ENCODE assay signal across 24 cellular contexts in genomic region chr4:24810016-24810415, GRCh38. TPM values are rescaled to one million over a fixed set of nuclear protein-coding genes. Genes with fewer than 3 reads are reported as not detected.
DNase-seq lines count a peak whose midpoint lies in the region; ATAC-seq, FAIRE-seq and TF ChIP-seq lines count a peak whose summit lies in the region.
"Had no signal": no experiment of that assay in that cellular context is flagged by ENCODE, and none has a peak within 500 bp of the region (broad histone marks: within the 10 kb centered on the region; RNA-seq: fewer than 3 reads in every experiment).

No MANE protein-coding gene starts in this region.

- no peaks in the 10 kb centered on the region for H3F3A ChIP-seq in GM23248 (ENCODE audit: insufficient read depth)

- no peak for TF ChIP-seq CTCF in brain microvascular endothelial cell (IDR thresholded peaks at IDR 0.05; ENCODE audit: low read depth, low read length, missing control alignments)
- TF ChIP-seq CTCF in fibroblast of villous mesenchyme (IDR thresholded peaks at IDR 0.05; ENCODE audit: insufficient read depth, low read depth, low read length), result no peak
- no peak for TF ChIP-seq CTCF in Caco-2 (IDR thresholded peaks at IDR 0.05; ENCODE audit: insufficient read depth in 1 of 2, low read depth in 1 of 2, low read length in 1 of 2, severe bottlenecking in 1 of 2, unreplicated experiment in 1 of 2)

- no peaks in the 10 kb centered on the region for H3K79me2 ChIP-seq in GM23248 (ENCODE audit: insufficient read depth)

- in situ Hi-C loops in GM23248 (cut with MboI) (no loop called here), brain microvascular endothelial cell (cut with HindIII; ENCODE audit: low pct_ligation_motif_present, low sequenced_read_pairs) (no loop called here)

- CTCF ChIA-PET in Caco-2 (lab: Charles Lee), result no interaction called here

- H3K9me3 Mint-ChIP-seq in stimulated activated naive B cell treated with anti-CD40 and anti-IgM and Interleukin-4, amounts not matched to agents 10 μg/mL and 1 μg/mL and 100 μg/mL, for 72 hours, result peaks cover 8% of the 10 kb centered on the region in 2 donors
- H3K9me3 Mint-ChIP-seq in Caco-2 (ENCODE audit: unreplicated experiment), result peaks cover 15% of the 10 kb centered on the region
- H3K9me3 Mint-ChIP-seq: activated T-helper 1 cell treated with anti-CD3 and anti-CD28 coated beads, Interleukin-12 subunit alpha, Interleukin-12 subunit beta, Interleukin-2, Interleukin-4 antibody, amounts not matched to agents 30 ng/mL and 10 ng/mL and 1 ng/mL, durations not matched to agents 14 hours and 24 hours and 36 hours had no signal

- BruUV-seq in Caco-2 (replicated peaks; lab: Mats Ljungman, UMichigan), result no TSS peak

- H3K4me3 Mint-ChIP-seq in stimulated activated naive B cell treated with anti-CD40 and anti-IgM and Interleukin-4, amounts not matched to agents 10 μg/mL and 1 μg/mL and 100 μg/mL, for 72 hours, result no peak overlapping the region
- no peak overlapping the region for H3K4me3 Mint-ChIP-seq in Caco-2 (ENCODE audit: unreplicated experiment)
- H3K4me3 Mint-ChIP-seq: activated T-helper 1 cell treated with anti-CD3 and anti-CD28 coated beads, Interleukin-12 subunit alpha, Interleukin-12 subunit beta, Interleukin-2, Interleukin-4 antibody, amounts not matched to agents 30 ng/mL and 10 ng/mL and 1 ng/mL, durations not matched to agents 14 hours and 24 hours and 36 hours; effector memory CD8-positive, alpha-beta T cell; neural progenitor cell had no signal

- no peaks in the 10 kb centered on the region for H3K36me3 Mint-ChIP-seq in stimulated activated naive B cell treated with anti-CD40 and anti-IgM and Interleukin-4, amounts not matched to agents 10 μg/mL and 1 μg/mL and 100 μg/mL, for 72 hours
- no peaks in the 10 kb centered on the region for H3K36me3 Mint-ChIP-seq in Caco-2 (ENCODE audit: insufficient read depth, unreplicated experiment)

- ATAC-seq in stimulated activated naive B cell treated with anti-CD40 and anti-IgM and Interleukin-4, amounts not matched to agents 10 μg/mL and 1 μg/mL and 100 μg/mL, for 72 hours (replicated peaks), result no peak
- ATAC-seq in stimulated activated naive CD8-positive, alpha-beta T cell treated with anti-CD3 and anti-CD28 coated beads, Interleukin-15, Interleukin-2, amounts not matched to agents 100 U/mL and 50 U/mL, for 24 hours, result no peak
- ATAC-seq: effector memory CD8-positive, alpha-beta T cell had no signal

- intact Hi-C loops in Caco-2 (cut with micrococcal nuclease; ENCODE audit: unreplicated experiment), result no loop called here

- POLR2A ChIA-PET in Caco-2 (lab: Charles Lee), result no interaction called here

- H3K27ac ChIP-seq in GM23248 (no peak overlapping the region), brain microvascular endothelial cell (no peak overlapping the region), stomach smooth muscle (ENCODE audit: low read length) (peak overlapping the region; percentile 53)
- H3K27ac ChIP-seq: neural progenitor cell had no signal

- no peak overlapping the region for H3K4me2 ChIP-seq in GM23248 (ENCODE audit: unreplicated experiment)
- H3K4me2 ChIP-seq: neural progenitor cell had no signal

- no peak for FAIRE-seq in frontal cortex (lab: Jason Lieb, UNC)
- FAIRE-seq: HTR-8/SVneo had no signal

- H3K36me3 ChIP-seq in GM23248 (ENCODE audit: low read depth) (0 out of 2 replicates have a peak, but pooled peaks cover 2% of the 10 kb centered on the region), brain microvascular endothelial cell (replicated peaks) (no peaks in the 10 kb centered on the region), stomach smooth muscle (ENCODE audit: control insufficient read depth in 2 of 2, insufficient read depth in 2 of 2, low read length in 2 of 2) (peaks cover 3 to 13% of the 10 kb centered on the region in 2 donors), Caco-2 (ENCODE audit: control insufficient read depth, insufficient read depth, low read length) (no peaks in the 10 kb centered on the region)
- H3K36me3 ChIP-seq: BE2C, neural progenitor cell had no signal

- no peak overlapping the region for H3K27ac Mint-ChIP-seq in stimulated activated naive B cell treated with anti-CD40 and anti-IgM and Interleukin-4, amounts not matched to agents 10 μg/mL and 1 μg/mL and 100 μg/mL, for 72 hours
- no peak overlapping the region for H3K27ac Mint-ChIP-seq in Caco-2 (ENCODE audit: unreplicated experiment)
- H3K27ac Mint-ChIP-seq: activated T-helper 1 cell treated with anti-CD3 and anti-CD28 coated beads, Interleukin-12 subunit alpha, Interleukin-12 subunit beta, Interleukin-2, Interleukin-4 antibody, amounts not matched to agents 30 ng/mL and 10 ng/mL and 1 ng/mL, durations not matched to agents 14 hours and 24 hours and 36 hours; effector memory CD8-positive, alpha-beta T cell; neural progenitor cell had no signal

- H3K4me1 ChIP-seq in GM23248 (ENCODE audit: insufficient read depth) (peaks cover 7% of the 10 kb centered on the region; the same call in 1 of the 2 replicates), stomach smooth muscle (ENCODE audit: control insufficient read depth, insufficient read depth, low read length) (peaks cover 36% of the 10 kb centered on the region), Caco-2 (no peaks in the 10 kb centered on the region)
- H3K4me1 ChIP-seq: BE2C, neural progenitor cell had no signal

- no peaks in the 10 kb centered on the region for H3K9me2 ChIP-seq in GM23248 (ENCODE audit: insufficient read depth)

- peaks cover 0 to 8% of the 10 kb centered on the region in 2 donors for H3K27me3 Mint-ChIP-seq in stimulated activated naive B cell treated with anti-CD40 and anti-IgM and Interleukin-4, amounts not matched to agents 10 μg/mL and 1 μg/mL and 100 μg/mL, for 72 hours
- no peaks in the 10 kb centered on the region for H3K27me3 Mint-ChIP-seq in Caco-2 (ENCODE audit: insufficient read depth, unreplicated experiment)

- no peaks in the 10 kb centered on the region for H3K4me1 Mint-ChIP-seq in stimulated activated naive B cell treated with anti-CD40 and anti-IgM and Interleukin-4, amounts not matched to agents 10 μg/mL and 1 μg/mL and 100 μg/mL, for 72 hours
- peaks cover 4% of the 10 kb centered on the region for H3K4me1 Mint-ChIP-seq in Caco-2 (ENCODE audit: low read depth, unreplicated experiment)
- H3K4me1 Mint-ChIP-seq: neural progenitor cell had no signal

- no peak overlapping the region for H2AFZ ChIP-seq in GM23248
- H2AFZ ChIP-seq: neural progenitor cell had no signal

- H3K9ac ChIP-seq in GM23248 (no peak overlapping the region), stomach smooth muscle (ENCODE audit: low read length in 2 of 2) (no peak overlapping the region)
- H3K9ac ChIP-seq: neural progenitor cell had no signal

- no peaks in the 10 kb centered on the region for H3K9me3 ChIP-seq in GM23248 (ENCODE audit: low read depth)
- H3K9me3 ChIP-seq in stomach smooth muscle (ENCODE audit: control insufficient read depth in 2 of 2, low read length in 2 of 2), result peaks cover 0 to 5% of the 10 kb centered on the region in 2 donors
- no peaks in the 10 kb centered on the region for H3K9me3 ChIP-seq in Caco-2
- H3K9me3 ChIP-seq: BE2C had no signal

- H3K27me3 ChIP-seq in GM23248 (replicated peaks; ENCODE audit: insufficient read depth), result no peaks in the 10 kb centered on the region
- no peaks in the 10 kb centered on the region for H3K27me3 ChIP-seq in brain microvascular endothelial cell (replicated peaks)
- H3K27me3 ChIP-seq in stomach smooth muscle (ENCODE audit: control insufficient read depth in 1 of 2, insufficient read depth in 2 of 2, low read length in 2 of 2), result no peaks in the 10 kb centered on the region
- H3K27me3 ChIP-seq in Caco-2 (replicated peaks; ENCODE audit: control insufficient read depth, insufficient read depth, low read length), result no peaks in the 10 kb centered on the region
- H3K27me3 ChIP-seq: BE2C, neural progenitor cell had no signal

- WGBS in GM23248 (ENCODE audit: low coverage in 1 of 2, low lambda C conversion rate in 2 of 2, missing lambda C conversion rate in 2 of 2), 2 experiments, result 77 to 81% methylated on average over 4 of the region's 4 CpGs

- no peaks in the 10 kb centered on the region for H4K20me1 ChIP-seq in GM23248 (ENCODE audit: insufficient read depth)

- peak; percentile 64 for DNase-seq in GM23248
- DNase-seq in brain microvascular endothelial cell, result peak; percentile 36
- DNase-seq in fibroblast of villous mesenchyme (ENCODE audit: low read depth), result peak; percentile 51
- no peak for DNase-seq in stimulated activated naive B cell treated with anti-CD40 and anti-IgM and Interleukin-4, amounts not matched to agents 10 μg/mL and 1 μg/mL and 100 μg/mL, for 72 hours
- DNase-seq in Caco-2, result no peak
- DNase-seq in frontal cortex (ENCODE audit: low spot score in 2 of 2), result no peak
- DNase-seq in stimulated activated naive CD8-positive, alpha-beta T cell treated with anti-CD3 and anti-CD28 coated beads, Interleukin-15, Interleukin-2, amounts not matched to agents 100 U/mL and 50 U/mL, for 24 hours, result no peak
- DNase-seq: BE2C; effector memory CD8-positive, alpha-beta T cell; foreskin melanocyte; Kasumi-1; left colon; NCI-H1092; NCI-H2029 treated with DMSO at 0.1 percent for 48 hours; RPMI8226; stimulated activated CD4-positive, alpha-beta T cell treated with anti-CD3 and anti-CD28 coated beads, Interleukin-15, amount 100 ng/mL, for 24 hours; trophoblast cell had no signal

- H3K4me3 ChIP-seq in GM23248, result no peak overlapping the region
- H3K4me3 ChIP-seq in brain microvascular endothelial cell (ENCODE audit: low read depth, low read length), result no peak overlapping the region
- no peak overlapping the region for H3K4me3 ChIP-seq in fibroblast of villous mesenchyme (ENCODE audit: low read depth, low read length)
- H3K4me3 ChIP-seq in stomach smooth muscle (ENCODE audit: low read length in 2 of 2), result no peak overlapping the region
- no peak overlapping the region for H3K4me3 ChIP-seq in Caco-2 (ENCODE audit: low read depth, low read length)
- H3K4me3 ChIP-seq: neural progenitor cell had no signal

RNA-seq across cellular contexts. Expression of gene SOD3, which starts 14.6 kb away (rescaled TPM):
- total RNA-seq in GM23248 (2014; rRNA removed; shearing (Covaris generic)), result 3.8 and 8.2 TPM in 2 replicates
- 9.2 and 10.1 TPM in 2 replicates for polyA plus RNA-seq in GM23248 (2016; fragmentation: Nextera tagmentation; extraction: Ambion mirVana)
- total RNA-seq in fibroblast of villous mesenchyme (14.2 and 21.9 TPM in 2 replicates), Caco-2 (2022) (3.8 and 6.6 TPM in 2 replicates), frontal cortex (not detected)
- total RNA-seq: activated T-helper 1 cell treated with anti-CD3 and anti-CD28 coated beads, Interleukin-12 subunit alpha, Interleukin-12 subunit beta, Interleukin-2, Interleukin-4 antibody, amounts not matched to agents 30 ng/mL and 10 ng/mL and 1 ng/mL, durations not matched to agents 14 hours and 24 hours and 36 hours; G401; mononuclear cell; NCI-H460 had no signal

Comparison
In these comparisons a context has a peak if more than half of its experiments do, and no peak if none do; other contexts are left out.
1. DNase-seq: peak in GM23248 (single experiment), brain microvascular endothelial cell (single experiment) and fibroblast of villous mesenchyme (single experiment); none in stimulated activated naive B cell treated with anti-CD40 and anti-IgM and Interleukin-4, amounts not matched to agents 10 μg/mL and 1 μg/mL and 100 μg/mL, for 72 hours (single experiment), Caco-2 (0 of 2), frontal cortex (0 of 2) and stimulated activated naive CD8-positive, alpha-beta T cell treated with anti-CD3 and anti-CD28 coated beads, Interleukin-15, Interleukin-2, amounts not matched to agents 100 U/mL and 50 U/mL, for 24 hours (single experiment).